8 cellular contexts compared by ENCODE assay signal in the genomic region with DNA sequence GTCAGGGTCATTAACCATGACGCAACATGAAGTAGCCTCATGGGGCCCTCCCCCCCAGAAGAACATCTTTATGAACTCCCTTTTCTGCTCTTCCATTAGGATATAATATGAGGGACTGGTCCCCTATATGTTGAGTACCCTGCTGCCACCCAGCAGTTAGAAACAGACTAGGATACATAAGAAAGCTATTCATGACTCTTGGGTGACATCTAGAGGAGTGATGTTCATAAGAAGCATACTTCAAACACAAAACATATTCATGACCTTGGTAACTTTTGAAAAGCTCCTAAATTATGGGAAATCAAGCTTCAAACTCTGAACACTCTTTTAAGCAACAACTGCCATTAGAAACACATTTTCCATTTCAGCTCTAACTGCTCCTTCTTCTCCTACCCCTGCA.
DNase-seq lines count a peak whose midpoint lies in the region; ATAC-seq and TF ChIP-seq lines count a peak whose summit lies in the region.

No MANE protein-coding gene starts in this region.

- TF ChIP-seq CTCF in GM12874 (IDR thresholded peaks at IDR 0.05; ENCODE audit: insufficient read depth, low read depth, low read length), result 0 out of 2 replicates have a peak, but pooled peaks have one; percentile 7

- no peaks in the 10 kb centered on the region for H3K27me3 ChIP-seq in NT2/D1 (ENCODE audit: insufficient read depth, insufficient read length)

- H3K4me3 Mint-ChIP-seq in activated CD8-positive, alpha-beta T cell treated with anti-CD3 and anti-CD28 coated beads, Interleukin-2, amount 10 ng/mL, durations not matched to agents 7 days and 5 days, result no peak overlapping the region

- H3K36me3 Mint-ChIP-seq in activated CD8-positive, alpha-beta T cell treated with anti-CD3 and anti-CD28 coated beads, Interleukin-2, amount 10 ng/mL, durations not matched to agents 7 days and 5 days (ENCODE audit: low read depth), result no peaks in the 10 kb centered on the region

- no peaks in the 10 kb centered on the region for H3K9me3 Mint-ChIP-seq in activated CD8-positive, alpha-beta T cell treated with anti-CD3 and anti-CD28 coated beads, Interleukin-2, amount 10 ng/mL, durations not matched to agents 7 days and 5 days (ENCODE audit: insufficient read depth)

- no peaks in the 10 kb centered on the region for H3K4me1 ChIP-seq in NT2/D1 (ENCODE audit: insufficient read depth, insufficient read length)

- H3K36me3 ChIP-seq in NT2/D1 (ENCODE audit: insufficient read depth, insufficient read length, low read length), result no peaks in the 10 kb centered on the region

- H3K27me3 Mint-ChIP-seq in activated CD8-positive, alpha-beta T cell treated with anti-CD3 and anti-CD28 coated beads, Interleukin-2, amount 10 ng/mL, durations not matched to agents 7 days and 5 days (ENCODE audit: low read depth), result no peaks in the 10 kb centered on the region

- CTCF ChIA-PET in activated CD8-positive, alpha-beta T cell treated with anti-CD3 and anti-CD28 coated beads, Interleukin-2, amount 10 ng/mL, durations not matched to agents 7 days and 5 days (lab: Charles Lee), result interaction anchor here (0.7 to 1.0 kb wide), 4 partner anchors 10 to 1287 kb away, joined by 3 read pairs; no protein-coding TSS in a partner anchor

- POLR2A ChIA-PET in activated CD8-positive, alpha-beta T cell treated with anti-CD3 and anti-CD28 coated beads, Interleukin-2, amount 10 ng/mL, durations not matched to agents 7 days and 5 days (lab: Charles Lee), result no interaction called here

- peaks cover 7% of the 10 kb centered on the region for H3K4me1 Mint-ChIP-seq in activated CD8-positive, alpha-beta T cell treated with anti-CD3 and anti-CD28 coated beads, Interleukin-2, amount 10 ng/mL, durations not matched to agents 7 days and 5 days (ENCODE audit: low read depth)

- no peak for ATAC-seq in stimulated activated naive CD8-positive, alpha-beta T cell treated with anti-CD3 and anti-CD28 coated beads, Interleukin-15, Interleukin-2, amounts not matched to agents 100 U/mL and 50 U/mL, for 24 hours
- ATAC-seq in activated CD8-positive, alpha-beta T cell treated with anti-CD3 and anti-CD28 coated beads, Interleukin-2, amount 10 ng/mL, durations not matched to agents 7 days and 5 days, result no peak

- H3K4me3 ChIP-seq in NT2/D1 (ENCODE audit: insufficient read length, low read depth), result no peak overlapping the region

- no peak overlapping the region for H3K9ac ChIP-seq in NT2/D1 (ENCODE audit: insufficient read length, low read depth)

- H3K27ac Mint-ChIP-seq in activated CD8-positive, alpha-beta T cell treated with anti-CD3 and anti-CD28 coated beads, Interleukin-2, amount 10 ng/mL, durations not matched to agents 7 days and 5 days, result no peak overlapping the region

- DNase-seq in A172 (ENCODE audit: low spot score) (peak; percentile 18), NT2/D1 (ENCODE audit: low read depth, low spot score) (peak; percentile 38), fibroblast of peridontal ligament (ENCODE audit: extremely low read depth) (peak; percentile 69), GM19238 (ENCODE audit: insufficient read length, low spot score) (no peak)
- no peak for DNase-seq in activated CD4-positive, alpha-beta T cell treated with anti-CD3 and anti-CD28 coated beads, Interleukin-2, amount 50 U/mL, for 4 hours
- DNase-seq in stimulated activated naive CD8-positive, alpha-beta T cell treated with anti-CD3 and anti-CD28 coated beads, Interleukin-15, Interleukin-2, amounts not matched to agents 100 U/mL and 50 U/mL, for 24 hours, result no peak
- no peak for DNase-seq in activated CD8-positive, alpha-beta T cell treated with anti-CD3 and anti-CD28 coated beads, Interleukin-2, amount 10 ng/mL, durations not matched to agents 7 days and 5 days

- H3K9me3 ChIP-seq in NT2/D1 (ENCODE audit: insufficient read depth, low read length), result no peaks in the 10 kb centered on the region

Comparison
In these comparisons a context has a peak if more than half of its experiments do, and no peak if none do; other contexts are left out.
1. DNase-seq: peak in A172 (single experiment), NT2/D1 (single experiment) and fibroblast of peridontal ligament (single experiment); none in activated CD4-positive, alpha-beta T cell treated with anti-CD3 and anti-CD28 coated beads, Interleukin-2, amount 50 U/mL, for 4 hours (0 of 2), stimulated activated naive CD8-positive, alpha-beta T cell treated with anti-CD3 and anti-CD28 coated beads, Interleukin-15, Interleukin-2, amounts not matched to agents 100 U/mL and 50 U/mL, for 24 hours (single experiment), activated CD8-positive, alpha-beta T cell treated with anti-CD3 and anti-CD28 coated beads, Interleukin-2, amount 10 ng/mL, durations not matched to agents 7 days and 5 days (single experiment) and GM19238 (single experiment).